ENCODE assay signal across 22 cellular contexts in genomic region chr18:78692105-78692504, GRCh38.
DNase-seq lines count a peak whose midpoint lies in the region; ATAC-seq, FAIRE-seq and TF ChIP-seq lines count a peak whose summit lies in the region.
"Had no signal": no experiment of that assay in that cellular context is flagged by ENCODE, and none has a peak within 500 bp of the region (broad histone marks: within the 10 kb centered on the region; RNA-seq: fewer than 3 reads in every experiment).

No MANE protein-coding gene starts in this region.

- H3K4me2 ChIP-seq in KMS-11: 0 out of 2 replicates have a peak overlapping the region, but pooled peaks have one; percentile 7

- DNase-seq in activated T-cell treated with anti-CD3 and anti-CD28 coated beads, Interleukin-2, amount 50 U/mL, for 72 hours: no peak
- no peak for DNase-seq in activated T-cell treated with anti-CD3 and anti-CD28 coated beads, Interleukin-2, amount 50 U/mL, for 48 hours
- DNase-seq in small intestine: peak; percentile 90
- DNase-seq in D341Med (ENCODE audit: low spot score): no peak
- DNase-seq in NCI-H1436 (lab: John Stamatoyannopoulos, UW): no peak
- DNase-seq: Calu3, DMS53, KBM-7, MG63, NCI-H1694, NCI-H2029 treated with DMSO at 0.1 percent for 48 hours, NCI-H2227 treated with DMSO at 0.1 percent for 48 hours, NCI-H69, SHP77 had no signal

- no peak overlapping the region for H3K4me3 ChIP-seq in KMS-11 (IDR thresholded peaks at IDR 0.05; ENCODE audit: insufficient read depth, low read depth, low read length)
- H3K4me3 ChIP-seq in small intestine (ENCODE audit: low read depth in 1 of 2, low read length in 2 of 2): no peak overlapping the region
- H3K4me3 ChIP-seq: MG63 had no signal

- no peaks in the 10 kb centered on the region for H3K27me3 Mint-ChIP-seq in activated T-cell treated with anti-CD3 and anti-CD28 coated beads, Interleukin-2, amount 50 U/mL, for 72 hours (ENCODE audit: low read depth)

- WGBS in small intestine, 3 donors: 6 to 37% (median 18%) methylated on average over 1 of the region's 1 CpG

- no peaks in the 10 kb centered on the region for H3K9me3 Mint-ChIP-seq in activated T-cell treated with anti-CD3 and anti-CD28 coated beads, Interleukin-2, amount 50 U/mL, for 72 hours

- H2AFZ ChIP-seq in KMS-11 (ENCODE audit: low read depth): no peak overlapping the region

- no peak overlapping the region for H3K4me3 Mint-ChIP-seq in activated T-cell treated with anti-CD3 and anti-CD28 coated beads, Interleukin-2, amount 50 U/mL, for 72 hours

- ATAC-seq in activated T-cell treated with anti-CD3 and anti-CD28 coated beads, Interleukin-2, amount 50 U/mL, for 72 hours (replicated peaks in 1 of 2): peak; percentile 44 to 58
- peak; percentile 63 for ATAC-seq in HG02610 (IDR thresholded peaks at IDR 0.05; ENCODE audit: unreplicated experiment)
- ATAC-seq: HCT116, Panc1 had no signal

- H3K27me3 ChIP-seq in KMS-11 (ENCODE audit: insufficient read depth, low read depth) (no peaks in the 10 kb centered on the region), small intestine (ENCODE audit: control insufficient read depth in 2 of 2, insufficient read depth in 2 of 2, low read length in 2 of 2) (no peaks in the 10 kb centered on the region)

- H3K9ac ChIP-seq in KMS-11: no peak overlapping the region

- H3K9me3 ChIP-seq in small intestine (ENCODE audit: control insufficient read depth, low read depth): no peaks in the 10 kb centered on the region
- H3K9me3 ChIP-seq: MG63 had no signal

- H3K4me1 ChIP-seq in KMS-11 (ENCODE audit: low read depth, poor library complexity, severe bottlenecking): peaks cover 12% of the 10 kb centered on the region
- H3K4me1 ChIP-seq in small intestine (ENCODE audit: control insufficient read depth in 2 of 2, insufficient read depth in 1 of 2, low read depth in 1 of 2, low read length in 1 of 2): no peaks in the 10 kb centered on the region

- H3K36me3 Mint-ChIP-seq in activated T-cell treated with anti-CD3 and anti-CD28 coated beads, Interleukin-2, amount 50 U/mL, for 72 hours (ENCODE audit: insufficient read depth in 2 of 2): no peaks in the 10 kb centered on the region

- no peaks in the 10 kb centered on the region for H4K20me1 ChIP-seq in KMS-11 (ENCODE audit: insufficient read depth)

- H3K79me2 ChIP-seq in KMS-11 (ENCODE audit: insufficient read depth, low read depth): no peaks in the 10 kb centered on the region

- H3K36me3 ChIP-seq in KMS-11 (ENCODE audit: insufficient read depth) (no peaks in the 10 kb centered on the region), small intestine (ENCODE audit: control insufficient read depth in 2 of 2, insufficient read depth in 2 of 2, low read length in 2 of 2) (no peaks in the 10 kb centered on the region)
- H3K36me3 ChIP-seq: MG63 had no signal

- no peak for FAIRE-seq in small intestine (lab: Jason Lieb, UNC)
- FAIRE-seq: G401.6, GM19239, H1 had no signal

- no peak overlapping the region for H3K27ac ChIP-seq in KMS-11
- H3K27ac ChIP-seq in small intestine (ENCODE audit: low read depth in 1 of 2, low read length in 1 of 2): no peak overlapping the region
- H3K27ac ChIP-seq: RWPE1 had no signal

- H3K4me1 Mint-ChIP-seq in activated T-cell treated with anti-CD3 and anti-CD28 coated beads, Interleukin-2, amount 50 U/mL, for 72 hours (ENCODE audit: low read depth): no peaks in the 10 kb centered on the region

- H3K27ac Mint-ChIP-seq in activated T-cell treated with anti-CD3 and anti-CD28 coated beads, Interleukin-2, amount 50 U/mL, for 72 hours: no peak overlapping the region

- no peak for TF ChIP-seq CTCF in KMS-11 (conservative IDR thresholded peaks at IDR 0.05; ENCODE audit: low read depth, low read length)
